16 cellular contexts compared by ENCODE assay signal in genomic region chr9:75101004-75101601, GRCh38. TPM values are rescaled to one million over a fixed set of nuclear protein-coding genes. Genes with fewer than 3 reads are reported as not detected.
DNase-seq lines count a peak whose midpoint lies in the region; ATAC-seq and TF ChIP-seq lines count a peak whose summit lies in the region.
"Had no signal": no experiment of that assay in that cellular context is flagged by ENCODE, and none has a peak within 500 bp of the region (broad histone marks: within the 10 kb centered on the region; RNA-seq: fewer than 3 reads in every experiment).

No MANE protein-coding gene starts in this region.

- TF ChIP-seq POLR2A in testis (IDR thresholded peaks at IDR 0.05): no peak

- peak overlapping the region in 1 of 2 donors; percentile 72 for H3K27ac ChIP-seq in lung (ENCODE audit: low read depth in 1 of 2, low read length in 1 of 2)
- peak overlapping the region; percentile 8 to 28 for H3K27ac ChIP-seq in testis
- H3K27ac ChIP-seq in RWPE1: no peak overlapping the region
- H3K27ac ChIP-seq: colonic mucosa had no signal

- intact Hi-C loops in testis (cut with DNase I; ENCODE audit: low total_unique reads): no loop called here

- CTCF ChIA-PET in RWPE1 (lab: Yijun Ruan, JAX): no interaction called here

- H3K9me3 Mint-ChIP-seq in activated naive CD4-positive, alpha-beta T cell treated with anti-CD3 and anti-CD28 coated beads, Interleukin-2, amount 50 U/mL, for 24 hours: no peaks in the 10 kb centered on the region
- H3K9me3 Mint-ChIP-seq in central memory CD8-positive, alpha-beta T cell: no peaks in the 10 kb centered on the region

- H3K4me3 ChIP-seq in lung (no peak overlapping the region), testis (no peak overlapping the region)
- H3K4me3 ChIP-seq: colonic mucosa, GM12878, skin epidermis had no signal

- H3K4me1 ChIP-seq in lung (ENCODE audit: control insufficient read depth in 2 of 2, insufficient read depth in 2 of 2, low read length in 2 of 2): peaks cover 5 to 16% of the 10 kb centered on the region in 2 donors
- peaks cover 27% of the 10 kb centered on the region for H3K4me1 ChIP-seq in testis
- H3K4me1 ChIP-seq: colonic mucosa had no signal

- DNase-seq in activated naive CD4-positive, alpha-beta T cell treated with Interleukin-2 at 50 U/mL for 16 hours: no peak
- no peak for DNase-seq in central memory CD8-positive, alpha-beta T cell (ENCODE audit: low spot score in 2 of 2)
- DNase-seq in lung (ENCODE audit: low spot score) (peak; percentile 44), testis (no peak), medulla oblongata (ENCODE audit: extremely low spot score) (no peak), RWPE1 (ENCODE audit: low spot score) (no peak)
- no peak for DNase-seq in effector CD4-positive, alpha-beta T cell
- DNase-seq: amniotic stem cell, colonic mucosa, foreskin melanocyte, Karpas-422, NCI-H187, NCI-H526 treated with DMSO at 0.1 percent for 48 hours had no signal

- TF ChIP-seq CTCF in lung (IDR thresholded peaks at IDR 0.05; ENCODE audit: control extremely low read depth, extremely low read depth) (no peak), testis (IDR thresholded peaks at IDR 0.05) (no peak), RWPE1 (conservative IDR thresholded peaks at IDR 0.05; ENCODE audit: low read depth) (no peak)

- H3K27me3 ChIP-seq in lung (ENCODE audit: control insufficient read depth, insufficient read depth): no peaks in the 10 kb centered on the region
- no peaks in the 10 kb centered on the region for H3K27me3 ChIP-seq in testis
- H3K27me3 ChIP-seq: colonic mucosa had no signal

- no peaks in the 10 kb centered on the region for H3K36me3 ChIP-seq in lung (ENCODE audit: control insufficient read depth in 2 of 2, insufficient read depth in 2 of 2, low read length in 2 of 2)
- no peaks in the 10 kb centered on the region for H3K36me3 ChIP-seq in testis (ENCODE audit: low read depth, missing control alignments)
- H3K36me3 ChIP-seq: colonic mucosa had no signal

- H3K9me3 ChIP-seq in lung (ENCODE audit: control insufficient read depth in 2 of 2, insufficient read depth in 1 of 2, low read length in 1 of 2): no peaks in the 10 kb centered on the region
- no peaks in the 10 kb centered on the region for H3K9me3 ChIP-seq in testis
- H3K9me3 ChIP-seq: colonic mucosa had no signal

- peaks cover 16% of the 10 kb centered on the region for H3K36me3 Mint-ChIP-seq in activated naive CD4-positive, alpha-beta T cell treated with anti-CD3 and anti-CD28 coated beads, Interleukin-2, amount 50 U/mL, for 24 hours
- H3K36me3 Mint-ChIP-seq in central memory CD8-positive, alpha-beta T cell (ENCODE audit: insufficient read depth): peaks cover 24% of the 10 kb centered on the region

- POLR2A ChIA-PET in RWPE1 (lab: Yijun Ruan, JAX; ENCODE audit: low non-redundant PET): no interaction called here

- no peak overlapping the region for H3K4me3 Mint-ChIP-seq in activated naive CD4-positive, alpha-beta T cell treated with anti-CD3 and anti-CD28 coated beads, Interleukin-2, amount 50 U/mL, for 24 hours
- no peak overlapping the region for H3K4me3 Mint-ChIP-seq in central memory CD8-positive, alpha-beta T cell

- H3K27ac Mint-ChIP-seq in activated naive CD4-positive, alpha-beta T cell treated with anti-CD3 and anti-CD28 coated beads, Interleukin-2, amount 50 U/mL, for 24 hours: peak overlapping the region; percentile 41
- H3K27ac Mint-ChIP-seq in central memory CD8-positive, alpha-beta T cell (ENCODE audit: low read depth): peak overlapping the region; percentile 86

- H3K4me1 Mint-ChIP-seq in activated naive CD4-positive, alpha-beta T cell treated with anti-CD3 and anti-CD28 coated beads, Interleukin-2, amount 50 U/mL, for 24 hours: peaks cover 78% of the 10 kb centered on the region
- H3K4me1 Mint-ChIP-seq in central memory CD8-positive, alpha-beta T cell: peaks cover 68% of the 10 kb centered on the region

- ATAC-seq in central memory CD8-positive, alpha-beta T cell (replicated peaks; ENCODE audit: extremely low read depth, poor library complexity, severe bottlenecking): no peak
- peak; percentile 53 for ATAC-seq in lung (ENCODE audit: insufficient read depth, low FRiP score)
- ATAC-seq: GM12878 had no signal

- 56 to 77% methylated on average over 10 of the region's 10 CpGs for WGBS in lung, 2 donors
- 36 to 56% methylated on average over 10 of the region's 10 CpGs for WGBS in testis, 2 donors

- H3K27me3 Mint-ChIP-seq in activated naive CD4-positive, alpha-beta T cell treated with anti-CD3 and anti-CD28 coated beads, Interleukin-2, amount 50 U/mL, for 24 hours: no peaks in the 10 kb centered on the region
- no peaks in the 10 kb centered on the region for H3K27me3 Mint-ChIP-seq in central memory CD8-positive, alpha-beta T cell

RNA-seq across cellular contexts. Expression of gene OSTF1, which starts 12.8 kb away (rescaled TPM):
- total RNA-seq in lung: 10 to 100 TPM; 69.7 to 74.2 TPM
- 10 to 100 TPM; 50.9 to 91.0 TPM for polyA plus RNA-seq in lung
- 10 to 100 TPM; 25.2 to 25.6 TPM for total RNA-seq in testis
- 34.2 TPM for polyA plus RNA-seq in testis (ENCODE audit: insufficient read depth, low read depth, low replicate concordance)

RNA-seq across cellular contexts. Expression of gene NMRK1, which starts 13.1 kb away (rescaled TPM):
- total RNA-seq in lung (10 to 100 TPM; 27.5 to 35.3 TPM), testis (10 to 100 TPM; 13.8 to 22.4 TPM)
- polyA plus RNA-seq in lung (10 to 100 TPM; 22.7 to 57.9 TPM), testis (ENCODE audit: insufficient read depth, low read depth, low replicate concordance) (21.3 TPM)
